ENCODE assay signal across 11 cellular contexts in genomic region chr6:160790028-160790792, GRCh38.
DNase-seq lines count a peak whose midpoint lies in the region; ATAC-seq and TF ChIP-seq lines count a peak whose summit lies in the region.
"Had no signal": no experiment of that assay in that cellular context is flagged by ENCODE, and none has a peak within 500 bp of the region (broad histone marks: within the 10 kb centered on the region; RNA-seq: fewer than 3 reads in every experiment).

No MANE protein-coding gene starts in this region.

- H3K4me3 ChIP-seq in GM23248: no peak overlapping the region
- H3K4me3 ChIP-seq in Panc1 (ENCODE audit: low read depth in 2 of 2, low read length in 2 of 2): peak overlapping the region; percentile 13 to 40; a peak in 3 of 4 replicates
- H3K4me3 ChIP-seq in iPS-20b (ENCODE audit: low read length): peak overlapping the region; percentile 58; the same call in 1 of the 2 replicates
- H3K4me3 ChIP-seq: spleen had no signal

- H3K27me3 ChIP-seq in GM23248 (replicated peaks; ENCODE audit: insufficient read depth) (no peaks in the 10 kb centered on the region), Panc1 (ENCODE audit: control insufficient read depth, insufficient read depth, low read length) (no peaks in the 10 kb centered on the region), iPS-20b (ENCODE audit: insufficient read depth, low read length) (no peaks in the 10 kb centered on the region)
- H3K27me3 ChIP-seq: spleen had no signal

- no peaks in the 10 kb centered on the region for H3K79me2 ChIP-seq in GM23248 (ENCODE audit: insufficient read depth)

- H3K9ac ChIP-seq in ES-I3 (ENCODE audit: low read depth, low read length): peak overlapping the region; percentile 13; the same call in 1 of the 2 replicates
- H3K9ac ChIP-seq in GM23248: no peak overlapping the region
- H3K9ac ChIP-seq in iPS-20b (ENCODE audit: low read depth, low read length): peak overlapping the region; percentile 46; the same call in 1 of the 2 replicates

- H3K9me3 ChIP-seq in ES-I3 (ENCODE audit: control insufficient read depth, insufficient read depth, low read length): no peaks in the 10 kb centered on the region
- no peaks in the 10 kb centered on the region for H3K9me3 ChIP-seq in GM23248 (ENCODE audit: low read depth)
- H3K9me3 ChIP-seq in Panc1 (ENCODE audit: control insufficient read depth, insufficient read depth, low read depth, low read length): peaks cover 5% of the 10 kb centered on the region; the same call in 1 of the 2 replicates
- no peaks in the 10 kb centered on the region for H3K9me3 ChIP-seq in iPS-20b (ENCODE audit: insufficient read depth, low read depth, low read length)

- CTCF ChIA-PET in Panc1 (lab: Charles Lee): no interaction called here

- H3F3A ChIP-seq in GM23248 (ENCODE audit: insufficient read depth): no peaks in the 10 kb centered on the region

- TF ChIP-seq CTCF in Panc1 (IDR thresholded peaks at IDR 0.05): peak; percentile 51

- no peaks in the 10 kb centered on the region for H4K20me1 ChIP-seq in GM23248 (ENCODE audit: insufficient read depth)

- peaks cover 3% of the 10 kb centered on the region; the same call in 1 of the 2 replicates for H3K4me1 ChIP-seq in ES-I3 (ENCODE audit: insufficient read depth, low read length)
- H3K4me1 ChIP-seq in GM23248 (ENCODE audit: insufficient read depth): no peaks in the 10 kb centered on the region
- peaks cover 10% of the 10 kb centered on the region for H3K4me1 ChIP-seq in Panc1 (ENCODE audit: control insufficient read depth, insufficient read depth, low read length)
- peaks cover 10% of the 10 kb centered on the region for H3K4me1 ChIP-seq in iPS-20b (ENCODE audit: insufficient read depth, low read length)
- H3K4me1 ChIP-seq: spleen had no signal

- BruUV-seq in Panc1 (replicated peaks; lab: Mats Ljungman, UMichigan): no TSS peak

- DNase-seq in GM23248 (peak; percentile 21), Panc1 (ENCODE audit: low read depth, low spot score) (no peak), NCI-H128 (lab: John Stamatoyannopoulos, UW; ENCODE audit: unreplicated experiment) (no peak), NCI-H748 (lab: John Stamatoyannopoulos, UW; ENCODE audit: unreplicated experiment) (no peak), kidney glomerular epithelial cell (lab: John Stamatoyannopoulos, UW) (no peak)
- DNase-seq: DMS153, NCI-H1436 treated with DMSO at 0.1 percent for 48 hours, spleen had no signal

- intact Hi-C loops in Panc1 (cut with micrococcal nuclease; ENCODE audit: unreplicated experiment): no loop called here

- 52 to 57% methylated on average over 5 to 7 of the region's 7 CpGs for WGBS in GM23248 (ENCODE audit: low coverage in 1 of 2, low lambda C conversion rate in 2 of 2, missing lambda C conversion rate in 2 of 2), 2 experiments

- in situ Hi-C loops in GM23248 (cut with MboI) (no loop called here), Panc1 (cut with HindIII; ENCODE audit: low pct_unique_long_range_greater_than_20kb, low sequenced_read_pairs) (no loop called here)

- H3K36me3 ChIP-seq in ES-I3 (ENCODE audit: insufficient read depth, low read length) (no peaks in the 10 kb centered on the region), GM23248 (ENCODE audit: low read depth) (no peaks in the 10 kb centered on the region), Panc1 (ENCODE audit: control insufficient read depth, insufficient read depth, low read length) (no peaks in the 10 kb centered on the region), iPS-20b (ENCODE audit: insufficient read depth, low read depth, low read length) (no peaks in the 10 kb centered on the region)
- H3K36me3 ChIP-seq: spleen had no signal

- POLR2A ChIA-PET in Panc1 (lab: Charles Lee): interaction anchor here (0.7 kb wide), 1 partner anchor 23 kb away, joined by 5 read pairs; no protein-coding TSS in a partner anchor

- peak overlapping the region; percentile 11 for H3K4me2 ChIP-seq in GM23248 (ENCODE audit: unreplicated experiment)

- H3K27ac ChIP-seq in GM23248 (no peak overlapping the region), Panc1 (ENCODE audit: low read length) (peak overlapping the region; percentile 77), iPS-20b (ENCODE audit: low read length) (no peak overlapping the region)
- H3K27ac ChIP-seq: spleen had no signal

- peak overlapping the region; percentile 25; the same call in 1 of the 2 replicates for H2AFZ ChIP-seq in GM23248

- H3K9me2 ChIP-seq in GM23248 (ENCODE audit: insufficient read depth): no peaks in the 10 kb centered on the region

- ATAC-seq in Panc1 (no peak), GM19035 (IDR thresholded peaks at IDR 0.05; ENCODE audit: unreplicated experiment) (no peak)
